In genomic region chr19:31946491-31946890, GRCh38 we compare ENCODE assay signal across 19 cellular contexts.
DNase-seq lines count a peak whose midpoint lies in the region; ATAC-seq and TF ChIP-seq lines count a peak whose summit lies in the region.
"Had no signal": no experiment of that assay in that cellular context is flagged by ENCODE, and none has a peak within 500 bp of the region (broad histone marks: within the 10 kb centered on the region; RNA-seq: fewer than 3 reads in every experiment).

No MANE protein-coding gene starts in this region.

- no peak overlapping the region for H3K4me3 Mint-ChIP-seq in osteocyte (ENCODE audit: unreplicated experiment)
- H3K4me3 Mint-ChIP-seq in activated CD4-positive, alpha-beta memory T cell treated with anti-CD3 and anti-CD28 coated beads, Interleukin-2, amount 10 ng/mL, durations not matched to agents 7 days and 5 days, result no peak overlapping the region

- H3K27ac ChIP-seq in BLaER1, result no peak overlapping the region
- H3K27ac ChIP-seq in HEK293 (ENCODE audit: extremely low read depth, low read depth, low read length), result no peak overlapping the region
- H3K27ac ChIP-seq: PC-9 had no signal

- peaks cover 19% of the 10 kb centered on the region for H3K9me3 Mint-ChIP-seq in osteocyte (ENCODE audit: unreplicated experiment)
- no peaks in the 10 kb centered on the region for H3K9me3 Mint-ChIP-seq in activated CD4-positive, alpha-beta memory T cell treated with anti-CD3 and anti-CD28 coated beads, Interleukin-2, amount 10 ng/mL, durations not matched to agents 7 days and 5 days

- no peak overlapping the region for H3K27ac Mint-ChIP-seq in osteocyte (ENCODE audit: unreplicated experiment)
- H3K27ac Mint-ChIP-seq in activated CD4-positive, alpha-beta memory T cell treated with anti-CD3 and anti-CD28 coated beads, Interleukin-2, amount 10 ng/mL, durations not matched to agents 7 days and 5 days, result no peak overlapping the region

- no peaks in the 10 kb centered on the region for H3K4me1 Mint-ChIP-seq in osteocyte (ENCODE audit: unreplicated experiment)
- no peaks in the 10 kb centered on the region for H3K4me1 Mint-ChIP-seq in activated CD4-positive, alpha-beta memory T cell treated with anti-CD3 and anti-CD28 coated beads, Interleukin-2, amount 10 ng/mL, durations not matched to agents 7 days and 5 days

- TF ChIP-seq CTCF in HEK293 (tag by site-specific recombination; IDR thresholded peaks at IDR 0.05) (no peak), osteocyte (IDR thresholded peaks at IDR 0.05) (no peak)

- no peaks in the 10 kb centered on the region for H3K36me3 ChIP-seq in BLaER1
- no peaks in the 10 kb centered on the region for H3K36me3 ChIP-seq in HEK293 (ENCODE audit: control insufficient read depth in 2 of 2, insufficient read depth in 1 of 2, low read length in 2 of 2)
- H3K36me3 ChIP-seq: MG63 had no signal

- H3K27me3 ChIP-seq in BLaER1, result no peaks in the 10 kb centered on the region
- H3K27me3 ChIP-seq: MG63 had no signal

- H3K9me3 ChIP-seq in BLaER1 (no peaks in the 10 kb centered on the region), HEK293 (ENCODE audit: control insufficient read depth, insufficient read depth, low read depth, low read length) (no peaks in the 10 kb centered on the region; the same call in 1 of the 2 replicates)
- H3K9me3 ChIP-seq: MG63 had no signal

- H3K4me1 ChIP-seq in BLaER1, result peaks cover 17% of the 10 kb centered on the region
- no peaks in the 10 kb centered on the region for H3K4me1 ChIP-seq in HEK293 (ENCODE audit: control insufficient read depth, insufficient read depth, low read length)

- H3K4me3 ChIP-seq in BLaER1, result no peak overlapping the region
- H3K4me3 ChIP-seq in HEK293 (ENCODE audit: low read depth, low read length), result no peak overlapping the region
- H3K4me3 ChIP-seq: GM12878, MG63, PC-9 had no signal

- CTCF ChIA-PET in HEK293 (lab: Yijun Ruan, JAX), result interaction anchor here (1.2 kb wide), 1 partner anchor 10 kb away, joined by 3 read pairs; no protein-coding TSS in a partner anchor
- CTCF ChIA-PET in activated CD4-positive, alpha-beta memory T cell treated with anti-CD3 and anti-CD28 coated beads, Interleukin-2, amount 10 ng/mL, durations not matched to agents 7 days and 5 days (lab: Charles Lee), result no interaction called here

- no peak for ATAC-seq in HG03521 (IDR thresholded peaks at IDR 0.05; ENCODE audit: unreplicated experiment)
- ATAC-seq: GM12878, SK-N-SH treated with all-trans-retinoic acid at 6 μM for 48 hours had no signal

- H3K27me3 Mint-ChIP-seq in osteocyte (ENCODE audit: unreplicated experiment), result no peaks in the 10 kb centered on the region
- no peaks in the 10 kb centered on the region for H3K27me3 Mint-ChIP-seq in activated CD4-positive, alpha-beta memory T cell treated with anti-CD3 and anti-CD28 coated beads, Interleukin-2, amount 10 ng/mL, durations not matched to agents 7 days and 5 days

- POLR2A ChIA-PET in HEK293 (lab: Yijun Ruan, JAX), result interaction anchor here (0.5 kb wide), 1 partner anchor 842 kb away, joined by 4 read pairs; no protein-coding TSS in a partner anchor
- POLR2A ChIA-PET in activated CD4-positive, alpha-beta memory T cell treated with anti-CD3 and anti-CD28 coated beads, Interleukin-2, amount 10 ng/mL, durations not matched to agents 7 days and 5 days (lab: Charles Lee), result no interaction called here

- H3K36me3 Mint-ChIP-seq in osteocyte (ENCODE audit: unreplicated experiment), result no peaks in the 10 kb centered on the region
- H3K36me3 Mint-ChIP-seq in activated CD4-positive, alpha-beta memory T cell treated with anti-CD3 and anti-CD28 coated beads, Interleukin-2, amount 10 ng/mL, durations not matched to agents 7 days and 5 days (ENCODE audit: low read depth), result no peaks in the 10 kb centered on the region

- H3K9ac ChIP-seq in BLaER1, result peak overlapping the region; percentile 6; the same call in 1 of the 2 replicates

- no peaks in the 10 kb centered on the region for H4K20me1 ChIP-seq in BLaER1

- H3K4me2 ChIP-seq in BLaER1, result peak overlapping the region; percentile 64
- H3K4me2 ChIP-seq: PC-9 had no signal

- DNase-seq in islet precursor cell, result peak; percentile 58
- peak; percentile 46 for DNase-seq in osteocyte (ENCODE audit: extremely low spot score, unreplicated experiment)
- no peak for DNase-seq in cortex of kidney (lab: John Stamatoyannopoulos, UW)
- no peak for DNase-seq in activated CD4-positive, alpha-beta memory T cell treated with anti-CD3 and anti-CD28 coated beads, Interleukin-2, amount 10 ng/mL, durations not matched to agents 7 days and 5 days
- DNase-seq: DMS79, MG63, NCI-H1048, NCI-H1436, NCI-H187 treated with DMSO at 0.1 percent for 48 hours, NCI-H2107, NCI-H748 treated with DMSO at 0.1 percent for 48 hours, PC-9, RPMI8226, SIG-M5 had no signal

TF ChIP-seq in HEK293, 187 proteins besides CTCF, POLR2A, EP300 and RAD21:
- no peak for TF ChIP-seq PATZ1 (tag by site-specific recombination; IDR thresholded peaks at IDR 0.05)
- no peak for TF ChIP-seq ZNF23 (tag by site-specific recombination; IDR thresholded peaks at IDR 0.05; ENCODE audit: borderline replicate concordance)
- TF ChIP-seq ZIC2 (tag by site-specific recombination; IDR thresholded peaks at IDR 0.05), result peak; percentile 45; the same call in 1 of the 2 replicates
- TF ChIP-seq ZNF654 (tag by site-specific recombination; IDR thresholded peaks at IDR 0.05; ENCODE audit: low read depth), result no peak
- no peak for TF ChIP-seq ZFP41 (tag by site-specific recombination; IDR thresholded peaks at IDR 0.05; ENCODE audit: borderline replicate concordance)
- TF ChIP-seq ZNF280C (tag by site-specific recombination; IDR thresholded peaks at IDR 0.05), result no peak
- TF ChIP-seq ZNF747 (tag by site-specific recombination; IDR thresholded peaks at IDR 0.05), result no peak
- no peak for TF ChIP-seq ZBTB10 (tag by site-specific recombination; IDR thresholded peaks at IDR 0.05)

Comparison
In these comparisons a context has a peak if more than half of its experiments do, and no peak if none do; other contexts are left out.
1. DNase-seq: peak in islet precursor cell (single experiment) and osteocyte (single experiment); none in cortex of kidney (single experiment) and activated CD4-positive, alpha-beta memory T cell treated with anti-CD3 and anti-CD28 coated beads, Interleukin-2, amount 10 ng/mL, durations not matched to agents 7 days and 5 days (single experiment).